In genomic region chr2:70069049-70069448, GRCh38 we compare ENCODE assay signal across 8 cellular contexts. TPM values are rescaled to one million over a fixed set of nuclear protein-coding genes. Genes with fewer than 3 reads are reported as not detected.
DNase-seq lines count a peak whose midpoint lies in the region; ATAC-seq and TF ChIP-seq lines count a peak whose summit lies in the region.

No MANE protein-coding gene starts in this region.

- H3K27me3 Mint-ChIP-seq in activated CD4-positive, alpha-beta T cell treated with anti-CD3 and anti-CD28 coated beads, Interleukin-2, amount 10 ng/mL, durations not matched to agents 24 days and 14 days, result no peaks in the 10 kb centered on the region

- H3K4me3 Mint-ChIP-seq in activated CD4-positive, alpha-beta T cell treated with anti-CD3 and anti-CD28 coated beads, Interleukin-2, amount 10 ng/mL, durations not matched to agents 24 days and 14 days, result peak overlapping the region; percentile 47

- DNase-seq in activated CD4-positive, alpha-beta T cell treated with anti-CD3 and anti-CD28 coated beads, Interleukin-2, amount 10 ng/mL, durations not matched to agents 24 days and 14 days, result peak; percentile 94
- peak; percentile 97 for DNase-seq in epithelial cell of esophagus (ENCODE audit: low read depth)
- DNase-seq in stimulated activated CD4-positive, alpha-beta T cell treated with anti-CD3 and anti-CD28 coated beads, TNF-alpha, amount 100 ng/mL, for 1 hour (ENCODE audit: low read depth in 3 of 3, low spot score in 1 of 3), result peak in 2 of 3 donors; percentile 58 to 67
- no peak for DNase-seq in Ammon's horn (ENCODE audit: low spot score)
- DNase-seq in UCSD-AML1 (lab: John Stamatoyannopoulos, UW; ENCODE audit: unreplicated experiment), result no peak
- no peak for DNase-seq in germinal center (ENCODE audit: low spot score)

- peaks cover 43% of the 10 kb centered on the region for H3K4me1 Mint-ChIP-seq in activated CD4-positive, alpha-beta T cell treated with anti-CD3 and anti-CD28 coated beads, Interleukin-2, amount 10 ng/mL, durations not matched to agents 24 days and 14 days

- peak overlapping the region; percentile 91 for H3K27ac Mint-ChIP-seq in activated CD4-positive, alpha-beta T cell treated with anti-CD3 and anti-CD28 coated beads, Interleukin-2, amount 10 ng/mL, durations not matched to agents 24 days and 14 days

- H3K9me3 Mint-ChIP-seq in activated CD4-positive, alpha-beta T cell treated with anti-CD3 and anti-CD28 coated beads, Interleukin-2, amount 10 ng/mL, durations not matched to agents 24 days and 14 days, result no peaks in the 10 kb centered on the region

- TF ChIP-seq CTCF in epithelial cell of esophagus (IDR thresholded peaks at IDR 0.05; ENCODE audit: insufficient read depth, low read depth, low read length, missing control alignments), result no peak

- intact Hi-C loops in activated CD4-positive, alpha-beta T cell treated with anti-CD3 and anti-CD28 coated beads, Interleukin-2, amount 10 ng/mL, durations not matched to agents 24 days and 14 days (cut with micrococcal nuclease), result loop anchor here (1.0 to 5.0 kb wide), 7 partner anchors 17 to 223 kb away; partner anchors contain the start of genes SNRPG and TIA1

- ATAC-seq in GM18868 (IDR thresholded peaks at IDR 0.05; ENCODE audit: unreplicated experiment), result peak; percentile 82
- peak; percentile 65 for ATAC-seq in HG03060 (IDR thresholded peaks at IDR 0.05; ENCODE audit: low read depth, unreplicated experiment)

- no peak overlapping the region for H3K4me3 ChIP-seq in epithelial cell of esophagus (ENCODE audit: low read length)

- peaks cover 38% of the 10 kb centered on the region for H3K36me3 Mint-ChIP-seq in activated CD4-positive, alpha-beta T cell treated with anti-CD3 and anti-CD28 coated beads, Interleukin-2, amount 10 ng/mL, durations not matched to agents 24 days and 14 days (ENCODE audit: low read depth)

RNA-seq across cellular contexts. Expression of gene PCBP1, which starts 18.2 kb away (rescaled TPM):
- total RNA-seq in activated CD4-positive, alpha-beta T cell treated with anti-CD3 and anti-CD28 coated beads, Interleukin-2, amount 10 ng/mL, durations not matched to agents 24 days and 14 days, result 443 and 447 TPM in 2 replicates

Comparison
In these comparisons a context has a peak if more than half of its experiments do, and no peak if none do; other contexts are left out.
1. DNase-seq: peak in activated CD4-positive, alpha-beta T cell treated with anti-CD3 and anti-CD28 coated beads, Interleukin-2, amount 10 ng/mL, durations not matched to agents 24 days and 14 days (single experiment), epithelial cell of esophagus (single experiment) and stimulated activated CD4-positive, alpha-beta T cell treated with anti-CD3 and anti-CD28 coated beads, TNF-alpha, amount 100 ng/mL, for 1 hour (2 of 3); none in Ammon's horn (single experiment), UCSD-AML1 (single experiment) and germinal center (single experiment).